In the genomic region with DNA sequence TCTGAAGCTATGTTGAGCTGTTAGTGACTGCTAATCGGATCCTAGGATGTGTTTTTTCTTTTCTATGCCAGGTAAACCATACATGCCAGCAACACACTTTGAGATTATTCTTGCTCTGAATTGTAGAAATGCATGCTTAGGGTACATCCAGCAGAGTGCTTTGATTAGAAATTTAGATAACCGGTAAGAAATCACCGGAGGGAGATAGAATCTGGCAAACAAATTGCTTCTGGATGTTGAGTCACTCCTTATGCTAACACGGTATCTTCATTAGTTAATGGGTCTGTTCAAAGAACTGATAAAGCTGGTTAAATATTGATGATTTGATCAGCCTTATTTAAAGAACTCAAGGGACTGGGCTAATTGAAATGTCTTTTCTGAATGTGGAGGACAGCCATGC, we compare ENCODE assay signal across 1 cellular context.
TF ChIP-seq lines count a peak whose summit lies in the region.

No MANE protein-coding gene starts in this region.

TF ChIP-seq in GM23338, 12 proteins besides CTCF, POLR2A, EP300 and RAD21:
- TF ChIP-seq, protein P1, sequence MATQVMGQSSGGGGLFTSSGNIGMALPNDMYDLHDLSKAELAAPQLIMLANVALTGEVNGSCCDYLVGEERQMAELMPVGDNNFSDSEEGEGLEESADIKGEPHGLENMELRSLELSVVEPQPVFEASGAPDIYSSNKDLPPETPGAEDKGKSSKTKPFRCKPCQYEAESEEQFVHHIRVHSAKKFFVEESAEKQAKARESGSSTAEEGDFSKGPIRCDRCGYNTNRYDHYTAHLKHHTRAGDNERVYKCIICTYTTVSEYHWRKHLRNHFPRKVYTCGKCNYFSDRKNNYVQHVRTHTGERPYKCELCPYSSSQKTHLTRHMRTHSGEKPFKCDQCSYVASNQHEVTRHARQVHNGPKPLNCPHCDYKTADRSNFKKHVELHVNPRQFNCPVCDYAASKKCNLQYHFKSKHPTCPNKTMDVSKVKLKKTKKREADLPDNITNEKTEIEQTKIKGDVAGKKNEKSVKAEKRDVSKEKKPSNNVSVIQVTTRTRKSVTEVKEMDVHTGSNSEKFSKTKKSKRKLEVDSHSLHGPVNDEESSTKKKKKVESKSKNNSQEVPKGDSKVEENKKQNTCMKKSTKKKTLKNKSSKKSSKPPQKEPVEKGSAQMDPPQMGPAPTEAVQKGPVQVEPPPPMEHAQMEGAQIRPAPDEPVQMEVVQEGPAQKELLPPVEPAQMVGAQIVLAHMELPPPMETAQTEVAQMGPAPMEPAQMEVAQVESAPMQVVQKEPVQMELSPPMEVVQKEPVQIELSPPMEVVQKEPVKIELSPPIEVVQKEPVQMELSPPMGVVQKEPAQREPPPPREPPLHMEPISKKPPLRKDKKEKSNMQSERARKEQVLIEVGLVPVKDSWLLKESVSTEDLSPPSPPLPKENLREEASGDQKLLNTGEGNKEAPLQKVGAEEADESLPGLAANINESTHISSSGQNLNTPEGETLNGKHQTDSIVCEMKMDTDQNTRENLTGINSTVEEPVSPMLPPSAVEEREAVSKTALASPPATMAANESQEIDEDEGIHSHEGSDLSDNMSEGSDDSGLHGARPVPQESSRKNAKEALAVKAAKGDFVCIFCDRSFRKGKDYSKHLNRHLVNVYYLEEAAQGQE (IDR thresholded peaks at IDR 0.05; ENCODE audit: unreplicated experiment): no peak
- TF ChIP-seq NANOG (IDR thresholded peaks at IDR 0.05; ENCODE audit: borderline replicate concordance) (no peak), JUNB (IDR thresholded peaks at IDR 0.05; ENCODE audit: unreplicated experiment) (no peak), POLR2AphosphoS5 (IDR thresholded peaks at IDR 0.05; ENCODE audit: low read depth) (no peak), EZH2 (IDR thresholded peaks at IDR 0.05; ENCODE audit: low read depth, unreplicated experiment) (no peak), CREB1 (CRISPR knock-in tag; IDR thresholded peaks at IDR 0.05; ENCODE audit: low read depth) (no peak), EZH2phosphoT487 (IDR thresholded peaks at IDR 0.05; ENCODE audit: unreplicated experiment) (no peak), ZNF114 (CRISPR knock-in tag; IDR thresholded peaks at IDR 0.05) (no peak), ZNF331 (CRISPR knock-in tag; IDR thresholded peaks at IDR 0.05; ENCODE audit: low read depth) (no peak), STAT1 (IDR thresholded peaks at IDR 0.05; ENCODE audit: unreplicated experiment) (no peak)
- TF ChIP-seq, protein P2, sequence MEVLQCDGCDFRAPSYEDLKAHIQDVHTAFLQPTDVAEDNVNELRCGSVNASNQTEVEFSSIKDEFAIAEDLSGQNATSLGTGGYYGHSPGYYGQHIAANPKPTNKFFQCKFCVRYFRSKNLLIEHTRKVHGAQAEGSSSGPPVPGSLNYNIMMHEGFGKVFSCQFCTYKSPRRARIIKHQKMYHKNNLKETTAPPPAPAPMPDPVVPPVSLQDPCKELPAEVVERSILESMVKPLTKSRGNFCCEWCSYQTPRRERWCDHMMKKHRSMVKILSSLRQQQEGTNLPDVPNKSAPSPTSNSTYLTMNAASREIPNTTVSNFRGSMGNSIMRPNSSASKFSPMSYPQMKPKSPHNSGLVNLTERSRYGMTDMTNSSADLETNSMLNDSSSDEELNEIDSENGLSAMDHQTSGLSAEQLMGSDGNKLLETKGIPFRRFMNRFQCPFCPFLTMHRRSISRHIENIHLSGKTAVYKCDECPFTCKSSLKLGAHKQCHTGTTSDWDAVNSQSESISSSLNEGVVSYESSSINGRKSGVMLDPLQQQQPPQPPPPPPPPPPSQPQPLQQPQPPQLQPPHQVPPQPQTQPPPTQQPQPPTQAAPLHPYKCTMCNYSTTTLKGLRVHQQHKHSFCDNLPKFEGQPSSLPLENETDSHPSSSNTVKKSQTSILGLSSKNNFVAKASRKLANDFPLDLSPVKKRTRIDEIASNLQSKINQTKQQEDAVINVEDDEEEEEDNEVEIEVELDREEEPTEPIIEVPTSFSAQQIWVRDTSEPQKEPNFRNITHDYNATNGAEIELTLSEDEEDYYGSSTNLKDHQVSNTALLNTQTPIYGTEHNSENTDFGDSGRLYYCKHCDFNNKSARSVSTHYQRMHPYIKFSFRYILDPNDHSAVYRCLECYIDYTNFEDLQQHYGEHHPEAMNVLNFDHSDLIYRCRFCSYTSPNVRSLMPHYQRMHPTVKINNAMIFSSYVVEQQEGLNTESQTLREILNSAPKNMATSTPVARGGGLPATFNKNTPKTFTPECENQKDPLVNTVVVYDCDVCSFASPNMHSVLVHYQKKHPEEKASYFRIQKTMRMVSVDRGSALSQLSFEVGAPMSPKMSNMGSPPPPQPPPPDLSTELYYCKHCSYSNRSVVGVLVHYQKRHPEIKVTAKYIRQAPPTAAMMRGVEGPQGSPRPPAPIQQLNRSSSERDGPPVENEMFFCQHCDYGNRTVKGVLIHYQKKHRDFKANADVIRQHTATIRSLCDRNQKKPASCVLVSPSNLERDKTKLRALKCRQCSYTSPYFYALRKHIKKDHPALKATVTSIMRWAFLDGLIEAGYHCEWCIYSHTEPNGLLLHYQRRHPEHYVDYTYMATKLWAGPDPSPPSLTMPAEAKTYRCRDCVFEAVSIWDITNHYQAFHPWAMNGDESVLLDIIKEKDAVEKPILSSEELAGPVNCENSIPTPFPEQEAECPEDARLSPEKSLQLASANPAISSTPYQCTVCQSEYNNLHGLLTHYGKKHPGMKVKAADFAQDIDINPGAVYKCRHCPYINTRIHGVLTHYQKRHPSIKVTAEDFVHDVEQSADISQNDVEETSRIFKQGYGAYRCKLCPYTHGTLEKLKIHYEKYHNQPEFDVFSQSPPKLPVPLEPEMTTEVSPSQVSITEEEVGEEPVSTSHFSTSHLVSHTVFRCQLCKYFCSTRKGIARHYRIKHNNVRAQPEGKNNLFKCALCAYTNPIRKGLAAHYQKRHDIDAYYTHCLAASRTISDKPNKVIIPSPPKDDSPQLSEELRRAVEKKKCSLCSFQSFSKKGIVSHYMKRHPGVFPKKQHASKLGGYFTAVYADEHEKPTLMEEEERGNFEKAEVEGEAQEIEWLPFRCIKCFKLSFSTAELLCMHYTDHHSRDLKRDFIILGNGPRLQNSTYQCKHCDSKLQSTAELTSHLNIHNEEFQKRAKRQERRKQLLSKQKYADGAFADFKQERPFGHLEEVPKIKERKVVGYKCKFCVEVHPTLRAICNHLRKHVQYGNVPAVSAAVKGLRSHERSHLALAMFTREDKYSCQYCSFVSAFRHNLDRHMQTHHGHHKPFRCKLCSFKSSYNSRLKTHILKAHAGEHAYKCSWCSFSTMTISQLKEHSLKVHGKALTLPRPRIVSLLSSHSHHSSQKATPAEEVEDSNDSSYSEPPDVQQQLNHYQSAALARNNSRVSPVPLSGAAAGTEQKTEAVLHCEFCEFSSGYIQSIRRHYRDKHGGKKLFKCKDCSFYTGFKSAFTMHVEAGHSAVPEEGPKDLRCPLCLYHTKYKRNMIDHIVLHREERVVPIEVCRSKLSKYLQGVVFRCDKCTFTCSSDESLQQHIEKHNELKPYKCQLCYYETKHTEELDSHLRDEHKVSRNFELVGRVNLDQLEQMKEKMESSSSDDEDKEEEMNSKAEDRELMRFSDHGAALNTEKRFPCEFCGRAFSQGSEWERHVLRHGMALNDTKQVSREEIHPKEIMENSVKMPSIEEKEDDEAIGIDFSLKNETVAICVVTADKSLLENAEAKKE (CRISPR knock-in tag; IDR thresholded peaks at IDR 0.05): no peak
- TF ChIP-seq, protein P3, sequence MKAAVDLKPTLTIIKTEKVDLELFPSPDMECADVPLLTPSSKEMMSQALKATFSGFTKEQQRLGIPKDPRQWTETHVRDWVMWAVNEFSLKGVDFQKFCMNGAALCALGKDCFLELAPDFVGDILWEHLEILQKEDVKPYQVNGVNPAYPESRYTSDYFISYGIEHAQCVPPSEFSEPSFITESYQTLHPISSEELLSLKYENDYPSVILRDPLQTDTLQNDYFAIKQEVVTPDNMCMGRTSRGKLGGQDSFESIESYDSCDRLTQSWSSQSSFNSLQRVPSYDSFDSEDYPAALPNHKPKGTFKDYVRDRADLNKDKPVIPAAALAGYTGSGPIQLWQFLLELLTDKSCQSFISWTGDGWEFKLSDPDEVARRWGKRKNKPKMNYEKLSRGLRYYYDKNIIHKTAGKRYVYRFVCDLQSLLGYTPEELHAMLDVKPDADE (IDR thresholded peaks at IDR 0.05): no peak
